28 cellular contexts compared by ENCODE assay signal in genomic region chr3:175127075-175127662, GRCh38.
"Had no signal": no experiment of that assay in that cellular context is flagged by ENCODE, and none has a peak within 500 bp of the region (broad histone marks: within the 10 kb centered on the region; RNA-seq: fewer than 3 reads in every experiment).

No MANE protein-coding gene starts in this region.

- H3K4me3 ChIP-seq: body of pancreas, breast epithelium, coronary artery, SJSA1 had no signal

- FAIRE-seq: astrocyte, TTC549 had no signal

- ATAC-seq: activated CD4-positive, alpha-beta T cell treated with anti-CD3 and anti-CD28 coated beads for 36 hours; activated CD4-positive, CD25-positive, alpha-beta regulatory T cell treated with anti-CD3 and anti-CD28 coated beads, Interleukin-2, amount 50 U/mL, for 24 hours; activated CD8-positive, alpha-beta T cell treated with anti-CD3 and anti-CD28 coated beads, Interleukin-2, amount 10 ng/mL, durations not matched to agents 7 days and 5 days; body of pancreas; WTC11 had no signal

- DNase-seq: activated CD4-positive, alpha-beta T cell treated with anti-CD3 and anti-CD28 coated beads for 36 hours; activated CD4-positive, alpha-beta T cell treated with anti-CD3 and anti-CD28 coated beads, Interleukin-2, amount 10 ng/mL, durations not matched to agents 7 days and 5 days; activated CD4-positive, alpha-beta T cell treated with anti-CD3 and anti-CD28 coated beads, Interleukin-2, amount 50 U/mL, for 48 hours; activated CD8-positive, alpha-beta T cell treated with anti-CD3 and anti-CD28 coated beads, Interleukin-2, amount 10 ng/mL, durations not matched to agents 7 days and 5 days; activated gamma-delta T cell; activated naive CD4-positive, alpha-beta T cell treated with Interleukin-2 at 50 U/mL for 16 hours; activated naive CD8-positive, alpha-beta T cell treated with anti-CD3 and anti-CD28 coated beads, Interleukin-2, amount 10 ng/mL, durations not matched to agents 7 days and 5 days; activated T-cell treated with anti-CD3 and anti-CD28 coated beads, Interleukin-2, amount 50 U/mL, for 24 hours; body of pancreas; NCI-H1092 treated with DMSO at 0.1 percent for 48 hours; NCI-H1436; NCI-H187; NCI-H2029 treated with DMSO at 0.1 percent for 48 hours; NCI-H2107; NCI-H2171; NCI-H2227 treated with DMSO at 0.1 percent for 48 hours; NCI-H446; NCI-H510A treated with DMSO at 0.1 percent for 48 hours; NCI-H526 treated with DMSO at 0.1 percent for 48 hours; SHP77 treated with DMSO at 0.1 percent for 48 hours; SK-N-SH had no signal

- H3K27ac ChIP-seq: body of pancreas, breast epithelium, coronary artery, SJSA1 had no signal
